Comparison of ENCODE assay signal across 7 cellular contexts in the genomic region with DNA sequence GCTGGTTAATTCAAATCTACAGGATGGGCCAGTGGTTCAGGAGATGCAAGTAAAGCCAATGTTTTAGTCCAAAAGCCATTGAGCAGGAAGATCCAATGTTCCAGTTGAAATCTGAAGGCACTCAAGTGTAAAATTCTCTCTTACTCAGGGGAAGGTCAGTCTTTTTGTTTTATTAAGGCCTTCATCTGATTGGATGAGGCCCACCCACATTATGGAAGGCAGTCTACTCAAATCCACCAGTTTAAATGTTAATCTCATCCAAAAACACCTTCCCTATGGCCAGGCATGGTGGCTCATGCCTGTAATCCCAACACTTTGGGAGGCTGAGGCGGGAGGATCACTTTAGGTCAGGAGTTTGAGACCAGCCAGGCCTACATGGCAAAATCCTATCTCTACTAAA.
"Had no signal": no experiment of that assay in that cellular context is flagged by ENCODE, and none has a peak within 500 bp of the region (broad histone marks: within the 10 kb centered on the region; RNA-seq: fewer than 3 reads in every experiment).

No MANE protein-coding gene starts in this region.

- DNase-seq: GDM1, GF-D8 had no signal

- ATAC-seq: GM12878 had no signal

- H3K4me3 ChIP-seq: GM12878 had no signal

- FAIRE-seq: GM12878, GM12891, GM12892, GM18507, GM19239 had no signal
